Comparison of ENCODE assay signal across 15 cellular contexts in genomic region chr4:87045659-87046058, GRCh38.
DNase-seq lines count a peak whose midpoint lies in the region; ATAC-seq and TF ChIP-seq lines count a peak whose summit lies in the region.
"Had no signal": no experiment of that assay in that cellular context is flagged by ENCODE, and none has a peak within 500 bp of the region (broad histone marks: within the 10 kb centered on the region; RNA-seq: fewer than 3 reads in every experiment).

No MANE protein-coding gene starts in this region.

- H3K4me1 ChIP-seq in adrenal gland (replicated peaks in 1 of 2) (peaks cover 43 to 58% of the 10 kb centered on the region in 2 donors), muscle layer of duodenum (ENCODE audit: control insufficient read depth in 1 of 2, insufficient read depth in 2 of 2, low read length in 2 of 2) (peaks cover 20 to 40% of the 10 kb centered on the region in 2 donors), suprapubic skin (peaks cover 69% of the 10 kb centered on the region), mucosa of descending colon (ENCODE audit: low read depth) (peaks cover 11% of the 10 kb centered on the region)

- ATAC-seq in GM19463 (IDR thresholded peaks at IDR 0.05; ENCODE audit: unreplicated experiment): no peak
- ATAC-seq in mucosa of descending colon: no peak

- 14 to 34% (median 21%) methylated on average over 3 of the region's 3 CpGs for WGBS in adrenal gland, 4 donors
- WGBS in suprapubic skin: 31% methylated on average over 3 of the region's 3 CpGs

- intact Hi-C loops in adrenal gland (cut with DNase I) (no loop called here), mucosa of descending colon (cut with DNase I, micrococcal nuclease) (no loop called here)

- no peak for DNase-seq in adrenal gland
- peak; percentile 46 for DNase-seq in fibroblast of mammary gland (ENCODE audit: low read depth)
- DNase-seq in suprapubic skin (ENCODE audit: low spot score in 2 of 2): no peak
- DNase-seq in RWPE1 (ENCODE audit: low spot score): no peak
- no peak for DNase-seq in mucosa of descending colon
- no peak for DNase-seq in NCI-H146 (lab: John Stamatoyannopoulos, UW)
- DNase-seq: activated CD4-positive, alpha-beta memory T cell treated with anti-CD3 and anti-CD28 coated beads for 36 hours; activated gamma-delta T cell; DMS79; foreskin fibroblast; NCI-H1694 treated with DMSO at 0.1 percent for 48 hours; NCI-H524 treated with DMSO at 0.1 percent for 48 hours; stimulated activated CD4-positive, alpha-beta T cell treated with anti-CD3 and anti-CD28 coated beads, Interleukin-1b, Interleukin-23, amount 100 ng/mL, for 48 hours had no signal

- H3K27me3 ChIP-seq in adrenal gland: no peaks in the 10 kb centered on the region
- no peaks in the 10 kb centered on the region for H3K27me3 ChIP-seq in muscle layer of duodenum (ENCODE audit: low read depth, low read length)
- H3K27me3 ChIP-seq in suprapubic skin: no peaks in the 10 kb centered on the region

- TF ChIP-seq CTCF in adrenal gland (IDR thresholded peaks at IDR 0.05): no peak
- TF ChIP-seq CTCF in fibroblast of mammary gland (conservative IDR thresholded peaks at IDR 0.05; ENCODE audit: control insufficient read depth, insufficient read depth, low read depth, low read length): no peak
- TF ChIP-seq CTCF in suprapubic skin (IDR thresholded peaks at IDR 0.05): no peak
- no peak for TF ChIP-seq CTCF in RWPE1 (conservative IDR thresholded peaks at IDR 0.05; ENCODE audit: low read depth)
- TF ChIP-seq CTCF in mucosa of descending colon (IDR thresholded peaks at IDR 0.05): no peak

- TF ChIP-seq POLR2A in adrenal gland (IDR thresholded peaks at IDR 0.05) (no peak), suprapubic skin (IDR thresholded peaks at IDR 0.05) (no peak)

- H3K27ac ChIP-seq in adrenal gland (peak overlapping the region; percentile 60 to 93 (median 82)), muscle layer of duodenum (ENCODE audit: low read length) (peak overlapping the region; percentile 73), suprapubic skin (peak overlapping the region; percentile 56), RWPE1 (no peak overlapping the region)

- H3K36me3 ChIP-seq in adrenal gland (replicated peaks in 1 of 2): peaks cover 0 to 19% of the 10 kb centered on the region in 2 donors
- H3K36me3 ChIP-seq in muscle layer of duodenum (ENCODE audit: control insufficient read depth in 1 of 2, insufficient read depth in 2 of 2, low read length in 2 of 2): peaks cover 10 to 15% of the 10 kb centered on the region in 2 donors
- H3K36me3 ChIP-seq in suprapubic skin: peaks cover 17% of the 10 kb centered on the region
- no peaks in the 10 kb centered on the region for H3K36me3 ChIP-seq in mucosa of descending colon (ENCODE audit: low read depth)

- POLR2A ChIA-PET in RWPE1 (lab: Yijun Ruan, JAX; ENCODE audit: low non-redundant PET): no interaction called here

- peak overlapping the region in 1 of 4 donors; percentile 28 for H3K4me3 ChIP-seq in adrenal gland
- H3K4me3 ChIP-seq in fibroblast of mammary gland (ENCODE audit: control insufficient read depth, low read depth, low read length): no peak overlapping the region
- peak overlapping the region; percentile 1 to 27 for H3K4me3 ChIP-seq in muscle layer of duodenum (ENCODE audit: low read depth in 1 of 2, low read length in 2 of 2)
- peak overlapping the region; percentile 0 for H3K4me3 ChIP-seq in suprapubic skin
- no peak overlapping the region for H3K4me3 ChIP-seq in mucosa of descending colon

- TF ChIP-seq EP300 in suprapubic skin (IDR thresholded peaks at IDR 0.05): no peak

- CTCF ChIA-PET in RWPE1 (lab: Yijun Ruan, JAX): no interaction called here

- no peaks in the 10 kb centered on the region for H3K9me3 ChIP-seq in adrenal gland (replicated peaks in 1 of 3)
- no peaks in the 10 kb centered on the region for H3K9me3 ChIP-seq in muscle layer of duodenum (ENCODE audit: control insufficient read depth in 1 of 2, low read length in 2 of 2)
- no peaks in the 10 kb centered on the region for H3K9me3 ChIP-seq in suprapubic skin
- H3K9me3 ChIP-seq in mucosa of descending colon: no peaks in the 10 kb centered on the region

Comparison
In these comparisons a context has a peak if more than half of its experiments do, and no peak if none do; other contexts are left out.
1. H3K4me3 ChIP-seq: peak in muscle layer of duodenum (2 of 2) and suprapubic skin (single experiment); none in fibroblast of mammary gland (single experiment) and mucosa of descending colon (single experiment).